Comparison of ENCODE assay signal across 8 cellular contexts in genomic region chr10:80205478-80206276, GRCh38. TPM values are rescaled to one million over a fixed set of nuclear protein-coding genes. Genes with fewer than 3 reads are reported as not detected.
DNase-seq lines count a peak whose midpoint lies in the region; ATAC-seq and TF ChIP-seq lines count a peak whose summit lies in the region.

TSS of gene ANXA11 (minus strand) at chr10:80205537. CDS start at chr10:80172861, 32,676 bp downstream.

- no peak for TF ChIP-seq CTCF in lung (IDR thresholded peaks at IDR 0.05; ENCODE audit: control extremely low read depth, extremely low read depth)

- peak; percentile 60 for DNase-seq in Ammon's horn (ENCODE audit: low spot score)
- peak; percentile 37 for DNase-seq in NCI-H526 treated with DMSO at 0.1 percent for 48 hours (lab: John Stamatoyannopoulos, UW)
- DNase-seq in activated CD4-positive, alpha-beta T cell treated with anti-CD3 and anti-CD28 coated beads, Interleukin-2, amount 50 U/mL, for 1 hour, result peak; percentile 84
- peak; percentile 85 for DNase-seq in lung (ENCODE audit: low spot score)
- DNase-seq in stimulated activated CD8-positive, alpha-beta memory T cell treated with anti-CD3 and anti-CD28 coated beads, Interleukin-12 subunit alpha, Interleukin-12 subunit beta, amount 100 ng/mL, for 1 hour (ENCODE audit: low read depth), result peak; percentile 69

- no peaks in the 10 kb centered on the region for H3K27me3 ChIP-seq in duodenal mucosa (ENCODE audit: control insufficient read depth in 1 of 2, insufficient read depth in 2 of 2, low read length in 2 of 2)
- no peaks in the 10 kb centered on the region for H3K27me3 ChIP-seq in lung (ENCODE audit: control insufficient read depth, insufficient read depth)

- ATAC-seq in GM19025 (IDR thresholded peaks at IDR 0.05; ENCODE audit: low read depth, unreplicated experiment) (peak; percentile 86), HG03196 (IDR thresholded peaks at IDR 0.05; ENCODE audit: unreplicated experiment) (peak; percentile 68), lung (ENCODE audit: insufficient read depth, low FRiP score) (peak; percentile 85)

- H3K4me1 ChIP-seq in duodenal mucosa (ENCODE audit: control insufficient read depth in 1 of 2, insufficient read depth in 2 of 2, low read length in 2 of 2) (peaks cover 52 to 54% of the 10 kb centered on the region in 2 donors), lung (ENCODE audit: control insufficient read depth in 2 of 2, insufficient read depth in 2 of 2, low read length in 2 of 2) (peaks cover 20 to 24% of the 10 kb centered on the region in 2 donors)

- H3K27ac ChIP-seq in duodenal mucosa (ENCODE audit: low read depth, low read length) (peak within 1 kb of the TSS; percentile 99), lung (ENCODE audit: low read depth in 1 of 2, low read length in 1 of 2) (peak within 1 kb of the TSS; percentile 99 to 100)

- H3K4me3 ChIP-seq in duodenal mucosa (ENCODE audit: low read depth in 1 of 2, low read length in 2 of 2) (peak within 1 kb of the TSS; percentile 77 to 94), lung (peak within 1 kb of the TSS; percentile 90)

- no peaks in the 10 kb centered on the region for H3K9me3 ChIP-seq in duodenal mucosa (ENCODE audit: control insufficient read depth in 1 of 2, low read length in 2 of 2)
- no peaks in the 10 kb centered on the region for H3K9me3 ChIP-seq in lung (ENCODE audit: control insufficient read depth in 2 of 2, insufficient read depth in 1 of 2, low read length in 1 of 2)

- H3K36me3 ChIP-seq in duodenal mucosa (ENCODE audit: control insufficient read depth in 1 of 2, insufficient read depth in 2 of 2, low read length in 2 of 2) (peaks cover 0 to 7% of the 10 kb centered on the region in 2 donors), lung (ENCODE audit: control insufficient read depth in 2 of 2, insufficient read depth in 2 of 2, low read length in 2 of 2) (peaks cover 0 to 3% of the 10 kb centered on the region in 2 donors)

- WGBS in lung, 2 donors, result 3 to 5% methylated on average over 36 to 45 of the region's 45 CpGs

- H3K9ac ChIP-seq in duodenal mucosa (ENCODE audit: low read depth in 1 of 2, low read length in 2 of 2), result peak within 1 kb of the TSS; percentile 90 to 100

RNA-seq across cellular contexts. Expression of gene ANXA11, which starts in this region (rescaled TPM):
- 100 to 1,000 TPM in 1 of 2 donors, 10 to 100 TPM in 1; 97.7 to 282 TPM for total RNA-seq in lung
- polyA plus RNA-seq in lung, result 100 to 1,000 TPM; 135 to 404 TPM

Comparison
In these comparisons a context has a peak if more than half of its experiments do, and no peak if none do; other contexts are left out.
1. Peak in every context shown above with its lines: DNase-seq, ATAC-seq, H3K4me3 ChIP-seq and H3K27ac ChIP-seq.